28 cellular contexts compared by ENCODE assay signal in the genomic region with DNA sequence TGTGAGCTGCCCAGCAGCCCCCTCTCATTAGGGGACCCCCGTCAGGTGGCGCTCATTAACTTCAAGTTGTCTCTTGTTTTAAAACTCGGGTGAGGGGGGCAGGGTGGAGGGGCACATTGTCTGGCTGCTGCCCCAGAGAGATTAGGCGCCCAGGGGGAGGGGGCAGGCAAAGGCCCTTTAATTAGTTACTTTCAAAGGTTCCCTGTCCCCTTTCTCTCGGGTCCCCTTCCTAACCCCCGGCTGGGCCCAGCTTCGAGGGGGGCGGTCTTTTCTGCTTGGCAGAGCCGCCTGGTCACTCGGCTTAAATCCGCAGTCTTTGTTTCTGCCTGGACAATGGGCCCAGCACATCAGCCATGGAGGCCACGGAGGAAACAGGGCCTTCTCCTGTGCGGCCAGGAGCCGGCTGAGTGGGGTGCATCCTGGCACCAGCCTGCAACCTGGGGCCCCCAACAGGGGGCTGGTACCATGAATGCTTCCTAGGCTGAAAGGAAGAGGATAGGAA.
"Had no signal": no experiment of that assay in that cellular context is flagged by ENCODE, and none has a peak within 500 bp of the region (broad histone marks: within the 10 kb centered on the region; RNA-seq: fewer than 3 reads in every experiment).

No MANE protein-coding gene starts in this region.

- H3K36me3 ChIP-seq: colonic mucosa, gastrocnemius medialis, heart left ventricle had no signal

- ATAC-seq: activated CD4-positive, alpha-beta T cell treated with anti-CD3 and anti-CD28 coated beads for 36 hours; activated CD8-positive, alpha-beta memory T cell treated with anti-CD3 and anti-CD28 coated beads, Interleukin-2, amount 10 ng/mL, durations not matched to agents 7 days and 5 days; activated CD8-positive, alpha-beta T cell treated with anti-CD3 and anti-CD28 coated beads, Interleukin-2, amount 10 ng/mL, durations not matched to agents 7 days and 5 days; activated T-helper 17 cell treated with anti-CD3 and anti-CD28 coated beads, Interleukin-2, amount 50 U/mL, for 72 hours; body of pancreas; esophagus mucosa; foreskin keratinocyte; gastrocnemius medialis; heart left ventricle had no signal

- H3K9me3 ChIP-seq: body of pancreas, colonic mucosa, gastrocnemius medialis, heart left ventricle had no signal

- H3K27me3 ChIP-seq: body of pancreas, colonic mucosa had no signal

- H3K4me3 ChIP-seq: body of pancreas, colonic mucosa, gastrocnemius medialis, heart left ventricle had no signal

- H3K27ac ChIP-seq: body of pancreas, colonic mucosa, foreskin keratinocyte, gastrocnemius medialis, heart left ventricle had no signal

- DNase-seq: activated CD4-positive, alpha-beta memory T cell treated with anti-CD3 and anti-CD28 coated beads for 36 hours; activated CD4-positive, alpha-beta T cell treated with anti-CD3 and anti-CD28 coated beads for 36 hours; activated CD4-positive, alpha-beta T cell treated with anti-CD3 and anti-CD28 coated beads, Interleukin-2, amount 10 ng/mL, durations not matched to agents 24 days and 14 days; activated CD4-positive, CD25-positive, alpha-beta regulatory T cell; activated CD4-positive, CD25-positive, alpha-beta regulatory T cell treated with anti-CD3 and anti-CD28 coated beads, Interleukin-2, amount 50 U/mL, for 72 hours; activated CD8-positive, alpha-beta memory T cell treated with anti-CD3 and anti-CD28 coated beads, Interleukin-2, amount 10 ng/mL, durations not matched to agents 7 days and 5 days; activated CD8-positive, alpha-beta memory T cell treated with anti-CD3 and anti-CD28 coated beads, Interleukin-2, amount 50 U/mL, for 4 hours; activated CD8-positive, alpha-beta T cell treated with anti-CD3 and anti-CD28 coated beads, Interleukin-2, amount 10 ng/mL, durations not matched to agents 7 days and 5 days; activated effector memory CD4-positive, alpha-beta T cell treated with Interleukin-2 at 50 U/mL for 16 hours; activated gamma-delta T cell treated with Interleukin-2 at 50 U/mL for 16 hours; activated naive CD4-positive, alpha-beta T cell treated with anti-CD3 and anti-CD28 coated beads, Interleukin-2, amount 50 U/mL, for 16 hours; activated naive CD4-positive, alpha-beta T cell treated with Interleukin-2 at 50 U/mL for 16 hours; activated T-cell treated with anti-CD3 and anti-CD28 coated beads for 4 hours; activated T-cell treated with anti-CD3 and anti-CD28 coated beads, Interleukin-2, amount 50 U/mL, for 24 hours; amniotic stem cell; anterior cingulate cortex; body of pancreas; caudate nucleus; colonic mucosa; effector memory CD4-positive, alpha-beta T cell; endodermal cell; foreskin keratinocyte; gastrocnemius medialis; glutamatergic neuron; heart left ventricle; T-helper 2 cell had no signal

- H3K4me1 ChIP-seq: body of pancreas, colonic mucosa, foreskin keratinocyte, gastrocnemius medialis had no signal
